In the genomic region with DNA sequence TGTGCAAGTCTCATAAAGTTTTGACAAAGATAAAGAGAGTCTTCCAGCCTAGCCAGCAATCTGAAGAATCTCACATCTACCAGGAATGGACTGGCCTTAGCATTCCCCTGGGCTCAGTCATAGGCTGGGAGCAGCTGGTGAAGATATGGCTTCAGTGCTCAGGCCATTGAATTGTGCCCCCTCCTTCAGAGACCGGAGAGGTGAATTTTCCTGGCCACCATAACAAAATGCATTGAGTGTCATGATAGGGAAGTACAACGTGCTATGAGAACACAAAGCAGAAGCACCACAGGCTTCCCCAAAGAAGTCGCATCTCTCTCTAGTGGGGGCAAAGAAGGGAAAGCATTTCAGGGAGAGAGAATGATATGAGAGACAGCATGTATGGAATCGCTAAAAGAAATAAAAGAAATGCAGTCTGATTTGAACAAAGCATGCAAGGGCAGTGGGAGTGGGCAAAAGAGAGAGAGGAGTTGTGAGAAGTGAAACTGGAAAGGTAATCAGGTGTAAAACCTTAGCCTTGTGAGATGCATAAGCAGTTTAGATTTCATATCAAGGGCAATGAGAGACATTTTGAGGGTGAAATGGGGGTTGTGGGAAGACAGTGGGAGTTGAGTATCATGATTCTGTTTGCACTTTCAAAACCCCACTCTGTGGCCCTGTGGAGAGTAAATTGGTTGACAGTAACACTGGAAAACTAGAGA, we compare ENCODE assay signal across 11 cellular contexts. TPM values are rescaled to one million over a fixed set of nuclear protein-coding genes. Genes with fewer than 3 reads are reported as not detected.
DNase-seq lines count a peak whose midpoint lies in the region; ATAC-seq and TF ChIP-seq lines count a peak whose summit lies in the region.
"Had no signal": no experiment of that assay in that cellular context is flagged by ENCODE, and none has a peak within 500 bp of the region (broad histone marks: within the 10 kb centered on the region; RNA-seq: fewer than 3 reads in every experiment).

No MANE protein-coding gene starts in this region.

- no peaks in the 10 kb centered on the region for H3K36me3 ChIP-seq in SK-N-SH (replicated peaks in 1 of 2; ENCODE audit: control insufficient read depth in 1 of 2, insufficient read depth in 2 of 2, low read length in 1 of 2)
- H3K36me3 ChIP-seq: esophagus squamous epithelium, neural progenitor cell had no signal

- no peaks in the 10 kb centered on the region for H3K27me3 ChIP-seq in SK-N-SH (ENCODE audit: insufficient read depth)
- H3K27me3 ChIP-seq: esophagus squamous epithelium, neural progenitor cell had no signal

- H3F3A ChIP-seq in SK-N-SH (replicated peaks; ENCODE audit: insufficient read depth) = no peaks in the 10 kb centered on the region

- TF ChIP-seq RAD21 in SK-N-SH (IDR thresholded peaks at IDR 0.05; ENCODE audit: low read length) = no peak

- no peak overlapping the region for H3K27ac ChIP-seq in SK-N-SH (ENCODE audit: low read depth in 2 of 2, low read length in 1 of 2)
- H3K27ac ChIP-seq: esophagus squamous epithelium, neural progenitor cell had no signal

- CTCF ChIA-PET in SK-N-SH (lab: Yijun Ruan, JAX) = no interaction called here

- H3K9ac ChIP-seq in SK-N-SH = no peak overlapping the region
- H3K9ac ChIP-seq: neural progenitor cell had no signal

- H3K9me3 ChIP-seq in SK-N-SH = no peaks in the 10 kb centered on the region
- H3K9me3 ChIP-seq: esophagus squamous epithelium had no signal

- peak; percentile 1 for DNase-seq in LHCN-M2 (ENCODE audit: low read depth)
- DNase-seq in putamen (ENCODE audit: low spot score) = peak; percentile 11
- no peak for DNase-seq in NCI-H187 treated with DMSO at 0.1 percent for 48 hours (lab: John Stamatoyannopoulos, UW)
- DNase-seq in NCI-H2029 (lab: John Stamatoyannopoulos, UW) = no peak
- no peak for DNase-seq in SK-N-SH
- no peak for DNase-seq in stimulated activated CD4-positive, alpha-beta T cell treated with anti-CD3 and anti-CD28 coated beads, Interleukin-4, amount 100 ng/mL, for 1 hour
- DNase-seq: activated gamma-delta T cell treated with Interleukin-2 at 50 U/mL for 16 hours, esophagus squamous epithelium had no signal

- no peaks in the 10 kb centered on the region for H3K9me2 ChIP-seq in SK-N-SH

- H3K4me3 ChIP-seq in SK-N-SH (ENCODE audit: low read depth in 2 of 2, low read length in 1 of 2) = no peak overlapping the region
- H3K4me3 ChIP-seq: esophagus squamous epithelium, neural progenitor cell had no signal

- H3K4me1 ChIP-seq in SK-N-SH (ENCODE audit: control insufficient read depth in 1 of 2, insufficient read depth in 2 of 2, low read depth in 1 of 2, low read length in 1 of 2) = peaks cover 0 to 3% of the 10 kb centered on the region in 2 experiments; a peak in 1 of 4 replicates
- H3K4me1 ChIP-seq: esophagus squamous epithelium, neural progenitor cell had no signal

- no peaks in the 10 kb centered on the region for H4K20me1 ChIP-seq in SK-N-SH (ENCODE audit: insufficient read depth)

- no peak overlapping the region for H2AFZ ChIP-seq in SK-N-SH (ENCODE audit: low read depth)
- H2AFZ ChIP-seq: neural progenitor cell had no signal

- peak; percentile 86 for ATAC-seq in GM19023 (IDR thresholded peaks at IDR 0.05; ENCODE audit: unreplicated experiment)
- ATAC-seq in HG02642 (IDR thresholded peaks at IDR 0.05; ENCODE audit: poor library complexity, unreplicated experiment) = peak; percentile 81

- H3K4me2 ChIP-seq in SK-N-SH = no peak overlapping the region
- H3K4me2 ChIP-seq: neural progenitor cell had no signal

- TF ChIP-seq EP300 in SK-N-SH (IDR thresholded peaks at IDR 0.05; ENCODE audit: borderline replicate concordance in 1 of 2, low read depth in 1 of 2, low read length in 1 of 2) = no peak

- TF ChIP-seq CTCF in SK-N-SH (IDR thresholded peaks at IDR 0.05) = no peak

- WGBS in SK-N-SH (ENCODE audit: low lambda C conversion rate) = 22% methylated on average over 4 of the region's 4 CpGs

- H3K79me2 ChIP-seq in SK-N-SH (ENCODE audit: insufficient read depth) = no peaks in the 10 kb centered on the region

- POLR2A ChIA-PET in SK-N-SH (lab: Yijun Ruan, JAX) = no interaction called here

TF ChIP-seq in SK-N-SH, 30 proteins besides CTCF, POLR2A, EP300 and RAD21:
- TF ChIP-seq CHD2 (IDR thresholded peaks at IDR 0.05; ENCODE audit: low read length, partially characterized antibody) (no peak), EZH2phosphoT487 (IDR thresholded peaks at IDR 0.05; ENCODE audit: borderline replicate concordance, low read depth) (no peak), JUND (IDR thresholded peaks at IDR 0.05) (no peak), FOXJ3 (CRISPR knock-in tag; IDR thresholded peaks at IDR 0.05) (no peak), TCF12 (IDR thresholded peaks at IDR 0.05) (no peak), GABPA (IDR thresholded peaks at IDR 0.05; ENCODE audit: low read depth) (no peak), USF1 (IDR thresholded peaks at IDR 0.05; ENCODE audit: borderline replicate concordance, low read depth) (no peak)
TF ChIP-seq in SK-N-SH: peak in this region for 0.

RNA-seq across cellular contexts. Expression of gene NMUR2, which starts 57.1 kb away (rescaled TPM):
- total RNA-seq in LHCN-M2 (2014; rRNA removed) = not detected in 2 replicates
- not detected for polyA plus RNA-seq in LHCN-M2 (2012)
- not detected in 2 replicates for polyA plus RNA-seq in SK-N-SH (2012; rRNA removed)
- not detected in 2 replicates for polyA plus RNA-seq in SK-N-SH (2012; cell fraction: cytosol; rRNA removed)
- polyA plus RNA-seq in SK-N-SH (2012; cell fraction: nucleus; rRNA removed) = not detected in 2 replicates
- total RNA-seq: esophagus squamous epithelium had no signal

Comparison
In these comparisons a context has a peak if more than half of its experiments do, and no peak if none do; other contexts are left out.
1. DNase-seq: peak in LHCN-M2 (single experiment) and putamen (single experiment); none in NCI-H187 treated with DMSO at 0.1 percent for 48 hours (single experiment), NCI-H2029 (single experiment), SK-N-SH (single experiment) and stimulated activated CD4-positive, alpha-beta T cell treated with anti-CD3 and anti-CD28 coated beads, Interleukin-4, amount 100 ng/mL, for 1 hour (single experiment).